Comparison of ENCODE assay signal across 1 cellular context in genomic region chr4:25879091-25879584, GRCh38.
TF ChIP-seq lines count a peak whose summit lies in the region.

No MANE protein-coding gene starts in this region.

TF ChIP-seq in H1, 55 proteins besides CTCF, POLR2A, EP300 and RAD21:
- no peak for TF ChIP-seq TCF12 (IDR thresholded peaks at IDR 0.05; ENCODE audit: low read depth, low read length)
- no peak for TF ChIP-seq ZNF274 (IDR thresholded peaks at IDR 0.05; ENCODE audit: borderline replicate concordance, extremely low read depth, low read length)
- no peak for TF ChIP-seq RNF2 (IDR thresholded peaks at IDR 0.05; ENCODE audit: borderline replicate concordance, low read depth, low read length, missing control alignments, poor library complexity, severe bottlenecking)
- TF ChIP-seq NANOG (IDR thresholded peaks at IDR 0.05; ENCODE audit: insufficient read depth, low read depth, low read length, poor library complexity, severe bottlenecking) = no peak
- TF ChIP-seq SIX5 (IDR thresholded peaks at IDR 0.05; ENCODE audit: low read depth, low read length) = no peak
- TF ChIP-seq SP4 (IDR thresholded peaks at IDR 0.05; ENCODE audit: low read length) = no peak
- no peak for TF ChIP-seq JUND (IDR thresholded peaks at IDR 0.05; ENCODE audit: low read length)
- no peak for TF ChIP-seq POU5F1 (IDR thresholded peaks at IDR 0.05; ENCODE audit: low read depth, low read length)
- no peak for TF ChIP-seq JUN (IDR thresholded peaks at IDR 0.05; ENCODE audit: low read depth, low read length)
- TF ChIP-seq YY1 (IDR thresholded peaks at IDR 0.05; ENCODE audit: low read depth, low read length) = no peak
- TF ChIP-seq CTBP2 (IDR thresholded peaks at IDR 0.05; ENCODE audit: borderline replicate concordance, insufficient read depth, insufficient read length, low read length) = no peak
- no peak for TF ChIP-seq POLR2AphosphoS5 (IDR thresholded peaks at IDR 0.05; ENCODE audit: low read depth, low read length)
- TF ChIP-seq TAF1 (IDR thresholded peaks at IDR 0.05; ENCODE audit: low read depth, low read length) = no peak
- no peak for TF ChIP-seq RFX5 (IDR thresholded peaks at IDR 0.05; ENCODE audit: borderline replicate concordance, low read depth, low read length)
- TF ChIP-seq SIN3A (conservative IDR thresholded peaks at IDR 0.05 in 1 of 2, IDR thresholded peaks at IDR 0.05 in 1 of 2; ENCODE audit: low read depth in 1 of 2, low read length in 2 of 2) = no peak
- no peak for TF ChIP-seq MAFK (IDR thresholded peaks at IDR 0.05; ENCODE audit: low read depth, low read length)
- no peak for TF ChIP-seq BACH1 (IDR thresholded peaks at IDR 0.05; ENCODE audit: low read length)
- no peak for TF ChIP-seq FOSL1 (IDR thresholded peaks at IDR 0.05; ENCODE audit: insufficient read depth, low read depth, low read length)
